9 cellular contexts compared by ENCODE assay signal in the genomic region with DNA sequence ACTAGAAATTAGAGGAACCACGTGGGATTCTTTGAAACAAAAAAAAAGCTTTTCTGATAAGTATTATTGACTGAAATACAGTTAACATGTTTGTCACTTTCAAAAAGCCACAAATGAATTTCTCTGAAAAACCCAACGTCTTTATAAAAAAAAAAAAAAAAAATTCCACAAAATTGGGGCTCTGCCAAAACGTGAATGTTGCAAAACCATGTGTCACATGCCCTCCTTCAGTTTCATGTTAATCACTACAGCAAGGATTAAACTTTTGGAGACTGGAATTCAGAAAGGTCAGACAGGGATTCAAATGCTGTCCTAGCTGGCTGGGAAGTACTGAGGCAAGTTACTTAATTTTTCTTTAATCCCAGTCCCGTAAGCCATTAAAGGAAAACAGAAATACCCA.
DNase-seq lines count a peak whose midpoint lies in the region; ATAC-seq and TF ChIP-seq lines count a peak whose summit lies in the region.
"Had no signal": no experiment of that assay in that cellular context is flagged by ENCODE, and none has a peak within 500 bp of the region (broad histone marks: within the 10 kb centered on the region; RNA-seq: fewer than 3 reads in every experiment).

No MANE protein-coding gene starts in this region.

- in situ Hi-C loops in brain microvascular endothelial cell (cut with HindIII; ENCODE audit: low pct_ligation_motif_present, low sequenced_read_pairs), result no loop called here

- DNase-seq in AG08395 (ENCODE audit: low spot score) (peak; percentile 78), Kasumi-1 (lab: John Stamatoyannopoulos, UW) (peak; percentile 49 to 64), brain microvascular endothelial cell (peak; percentile 52), left lung (no peak), NCI-H2196 treated with DMSO at 0.1 percent for 48 hours (lab: John Stamatoyannopoulos, UW; ENCODE audit: unreplicated experiment) (no peak), progenitor cell of endocrine pancreas (ENCODE audit: low spot score, unreplicated experiment) (no peak)

- no peaks in the 10 kb centered on the region for H3K36me3 Mint-ChIP-seq in progenitor cell of endocrine pancreas (ENCODE audit: insufficient read depth)

- H3K27ac Mint-ChIP-seq in progenitor cell of endocrine pancreas, result no peak overlapping the region

- H3K4me3 Mint-ChIP-seq in progenitor cell of endocrine pancreas (ENCODE audit: low read depth), result no peak overlapping the region

- no peak overlapping the region for H3K4me3 ChIP-seq in brain microvascular endothelial cell (ENCODE audit: low read depth, low read length)
- no peak overlapping the region for H3K4me3 ChIP-seq in left lung
- H3K4me3 ChIP-seq: cardiac muscle cell had no signal

- intact Hi-C loops in left lung (cut with DNase I), result loop anchor here in 1 of 2 donors (10.0 kb wide), 1 partner anchor 117 kb away; no protein-coding TSS in a partner anchor

- no peak for TF ChIP-seq CTCF in brain microvascular endothelial cell (IDR thresholded peaks at IDR 0.05; ENCODE audit: low read depth, low read length, missing control alignments)
- TF ChIP-seq CTCF in left lung (IDR thresholded peaks at IDR 0.05), result no peak
- TF ChIP-seq CTCF in progenitor cell of endocrine pancreas (IDR thresholded peaks at IDR 0.05; ENCODE audit: unreplicated experiment), result no peak

- ATAC-seq in left lung (peak; percentile 45), esophagus mucosa (no peak), GM21825 (IDR thresholded peaks at IDR 0.05; ENCODE audit: unreplicated experiment) (no peak)

- no peaks in the 10 kb centered on the region for H3K27me3 Mint-ChIP-seq in progenitor cell of endocrine pancreas

- H3K27me3 ChIP-seq in brain microvascular endothelial cell (replicated peaks), result no peaks in the 10 kb centered on the region
- H3K27me3 ChIP-seq in left lung, result no peaks in the 10 kb centered on the region
- H3K27me3 ChIP-seq: cardiac muscle cell had no signal

- H3K27ac ChIP-seq in brain microvascular endothelial cell (peak overlapping the region; percentile 48), left lung (peak overlapping the region; percentile 73 to 79)
- H3K27ac ChIP-seq: cardiac muscle cell had no signal

- peaks cover 3% of the 10 kb centered on the region for H3K4me1 Mint-ChIP-seq in progenitor cell of endocrine pancreas (ENCODE audit: low read depth)

- H3K9me3 ChIP-seq in left lung, result no peaks in the 10 kb centered on the region

- no peaks in the 10 kb centered on the region for H3K9me3 Mint-ChIP-seq in progenitor cell of endocrine pancreas (ENCODE audit: low read depth)

- no peaks in the 10 kb centered on the region for H3K36me3 ChIP-seq in brain microvascular endothelial cell (replicated peaks)
- no peaks in the 10 kb centered on the region for H3K36me3 ChIP-seq in left lung
- H3K36me3 ChIP-seq: cardiac muscle cell had no signal

- H3K4me1 ChIP-seq in left lung, result peaks cover 60 to 98% of the 10 kb centered on the region in 2 donors

Comparison
In these comparisons a context has a peak if more than half of its experiments do, and no peak if none do; other contexts are left out.
1. DNase-seq: peak in AG08395 (single experiment), Kasumi-1 (2 of 2) and brain microvascular endothelial cell (single experiment); none in left lung (0 of 2), NCI-H2196 treated with DMSO at 0.1 percent for 48 hours (single experiment) and progenitor cell of endocrine pancreas (single experiment).